Comparison of ENCODE assay signal across 27 cellular contexts in the genomic region with DNA sequence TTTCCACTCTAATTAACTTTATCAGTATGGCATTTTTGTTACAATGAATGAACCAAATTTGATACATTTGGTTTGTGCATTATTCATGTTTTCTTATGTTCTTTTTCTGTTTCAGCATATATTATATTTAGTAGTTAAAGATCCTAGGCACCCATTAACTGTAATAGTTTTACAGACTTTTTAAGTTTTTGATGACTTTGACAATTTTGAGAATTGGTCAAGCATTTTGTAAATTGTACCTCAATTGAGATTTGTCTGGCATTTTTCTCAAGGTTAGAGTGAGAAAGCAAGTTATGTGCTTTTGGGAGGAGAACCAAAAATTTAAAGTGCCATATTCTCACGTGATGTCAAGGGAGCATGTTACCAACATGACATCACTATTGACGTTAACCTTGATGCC.
"Had no signal": no experiment of that assay in that cellular context is flagged by ENCODE, and none has a peak within 500 bp of the region (broad histone marks: within the 10 kb centered on the region; RNA-seq: fewer than 3 reads in every experiment).

No MANE protein-coding gene starts in this region.

- FAIRE-seq: urothelium cell line had no signal

- ATAC-seq: stimulated activated effector memory CD8-positive, alpha-beta T cell treated with anti-CD3 and anti-CD28 coated beads, Interleukin-12 subunit alpha, Interleukin-12 subunit beta, amount 100 ng/mL, for 72 hours; stimulated activated memory B cell treated with anti-CD40 and anti-IgM and Interleukin-4, amounts not matched to agents 10 μg/mL and 1 μg/mL and 100 μg/mL, for 72 hours; stimulated activated naive B cell treated with anti-CD40 and anti-IgM and Interleukin-4, amounts not matched to agents 10 μg/mL and 1 μg/mL and 100 μg/mL, for 72 hours; stimulated activated naive CD8-positive, alpha-beta T cell treated with anti-CD3 and anti-CD28 coated beads, Interleukin-15, amount 100 ng/mL, for 72 hours; stimulated activated naive CD8-positive, alpha-beta T cell treated with anti-CD3 and anti-CD28 coated beads, Interleukin-15, Interleukin-2, amounts not matched to agents 100 U/mL and 50 U/mL, for 24 hours; upper lobe of right lung had no signal

- H3K4me3 ChIP-seq: stomach, suprapubic skin, testis, thoracic aorta, thyroid gland, tibial artery, tibial nerve, transverse colon, upper lobe of left lung, upper lobe of right lung, uterus, vagina had no signal

- H3K27ac ChIP-seq: stomach, suprapubic skin, testis, thoracic aorta, thyroid gland, tibial artery, tibial nerve, transverse colon, upper lobe of left lung, upper lobe of right lung, uterus, vagina had no signal

- H3K4me1 ChIP-seq: stomach, suprapubic skin, testis, thyroid gland, tibial artery, tibial nerve, transverse colon, upper lobe of left lung, upper lobe of right lung, uterus, vagina had no signal

- DNase-seq: stimulated activated CD4-positive, alpha-beta T cell treated with anti-CD3 and anti-CD28 coated beads, Interleukin-2, amount 100 ng/mL, for 48 hours; stimulated activated CD4-positive, alpha-beta T cell treated with anti-CD3 and anti-CD28 coated beads, Interleukin-4, amount 100 ng/mL, for 1 hour; stimulated activated CD4-positive, alpha-beta T cell treated with anti-CD3 and anti-CD28 coated beads, Interleukin-4, amount 100 ng/mL, for 24 hours; stimulated activated CD4-positive, alpha-beta T cell treated with anti-CD3 and anti-CD28 coated beads, Interleukin-4, amount 100 ng/mL, for 4 hours; stimulated activated CD8-positive, alpha-beta memory T cell treated with anti-CD3 and anti-CD28 coated beads, Interleukin-4, amount 100 ng/mL, for 48 hours; stimulated activated naive B cell treated with anti-CD40 and anti-IgM and Interleukin-4, amounts not matched to agents 10 μg/mL and 1 μg/mL and 100 μg/mL, for 72 hours; stimulated activated naive CD4-positive, alpha-beta T cell; stimulated activated naive CD4-positive, alpha-beta T cell treated with Interleukin-2 at 50 U/mL for 16 hours; stimulated activated naive CD8-positive, alpha-beta T cell treated with anti-CD3 and anti-CD28 coated beads, Interleukin-15, amount 100 ng/mL, for 72 hours; stimulated activated naive CD8-positive, alpha-beta T cell treated with anti-CD3 and anti-CD28 coated beads, Interleukin-15, Interleukin-2, amounts not matched to agents 100 U/mL and 50 U/mL, for 24 hours; stomach; substantia nigra; testis; thyroid gland; tibial artery; transverse colon; trophoblast cell; upper lobe of left lung; upper lobe of right lung; uterus had no signal

- H3K36me3 ChIP-seq: stomach, suprapubic skin, thoracic aorta, thyroid gland, tibial artery, tibial nerve, transverse colon, upper lobe of left lung, upper lobe of right lung, uterus, vagina had no signal

- H3K27me3 ChIP-seq: stomach, suprapubic skin, testis, thyroid gland, tibial artery, tibial nerve, transverse colon, upper lobe of left lung, upper lobe of right lung, uterus, vagina had no signal

- H3K9me3 ChIP-seq: stomach, suprapubic skin, testis, thoracic aorta, thyroid gland, tibial artery, tibial nerve, transverse colon, upper lobe of left lung, upper lobe of right lung, uterus, vagina had no signal
